ENCODE assay signal across 8 cellular contexts in genomic region chr21:29017639-29018237, GRCh38. TPM values are rescaled to one million over a fixed set of nuclear protein-coding genes. Genes with fewer than 3 reads are reported as not detected.
A peak's percentile ranks its signal among the peaks of the same experiment; 100 is the strongest.
DNase-seq lines count a peak whose midpoint lies in the region; TF ChIP-seq lines count a peak whose summit lies in the region.

No MANE protein-coding gene starts in this region.

- DNase-seq in GM10248 (ENCODE audit: extremely low spot score) (peak; percentile 22), MV-4-11 (lab: John Stamatoyannopoulos, UW) (peak; percentile 87), coronary artery (ENCODE audit: low spot score) (no peak), osteocyte (ENCODE audit: extremely low spot score, unreplicated experiment) (no peak), DMS53 treated with DMSO at 0.1 percent for 48 hours (lab: John Stamatoyannopoulos, UW; ENCODE audit: unreplicated experiment) (no peak), NCI-H146 treated with DMSO at 0.1 percent for 48 hours (lab: John Stamatoyannopoulos, UW; ENCODE audit: unreplicated experiment) (no peak), NCI-H1436 treated with DMSO at 0.1 percent for 48 hours (lab: John Stamatoyannopoulos, UW) (no peak), NCI-H1417 treated with DMSO at 0.1 percent for 48 hours (lab: John Stamatoyannopoulos, UW) (no peak)

- H3K4me3 ChIP-seq in coronary artery: peak overlapping the region; percentile 87

- no peaks in the 10 kb centered on the region for H3K36me3 Mint-ChIP-seq in osteocyte (ENCODE audit: unreplicated experiment)

- no peak overlapping the region for H3K27ac ChIP-seq in coronary artery

- H3K27ac Mint-ChIP-seq in osteocyte (ENCODE audit: unreplicated experiment): peak overlapping the region; percentile 6

- H3K4me3 Mint-ChIP-seq in osteocyte (ENCODE audit: unreplicated experiment): peak overlapping the region; percentile 79

- TF ChIP-seq CTCF in GM10248 (IDR thresholded peaks at IDR 0.05; ENCODE audit: control extremely low read depth, extremely low read depth, low read depth, missing control alignments): no peak
- TF ChIP-seq CTCF in coronary artery (IDR thresholded peaks at IDR 0.05): no peak
- TF ChIP-seq CTCF in osteocyte (IDR thresholded peaks at IDR 0.05): no peak

- H3K4me1 Mint-ChIP-seq in osteocyte (ENCODE audit: unreplicated experiment): peaks cover 11% of the 10 kb centered on the region

- no peaks in the 10 kb centered on the region for H3K9me3 Mint-ChIP-seq in osteocyte (ENCODE audit: unreplicated experiment)

- CTCF ChIA-PET in GM10248 (lab: Yijun Ruan, JAX): interaction anchor here (0.9 to 1.7 kb wide), 3 partner anchors 10 to 20 kb away, joined by 3 to 6 read pairs (median 4); no protein-coding TSS in a partner anchor

- POLR2A ChIA-PET in GM10248 (lab: Yijun Ruan, JAX): no interaction called here

- no peaks in the 10 kb centered on the region for H3K27me3 Mint-ChIP-seq in osteocyte (ENCODE audit: unreplicated experiment)

RNA-seq across cellular contexts. Expression of gene RWDD2B, which starts 1.4 kb away (rescaled TPM):
- total RNA-seq in osteocyte: 10.9 and 11.2 TPM in 2 replicates

RNA-seq across cellular contexts. Expression of gene USP16, which starts 6.7 kb away (rescaled TPM):
- 27.7 and 28.5 TPM in 2 replicates for total RNA-seq in osteocyte

RNA-seq across cellular contexts. Expression of gene LTN1, which starts 25.1 kb away (rescaled TPM):
- total RNA-seq in osteocyte: 25.6 and 26.2 TPM in 2 replicates

RNA-seq across cellular contexts. Expression of gene CCT8, which starts 55.7 kb away (rescaled TPM):
- 130 and 132 TPM in 2 replicates for total RNA-seq in osteocyte

Comparison
In these comparisons a context has a peak if more than half of its experiments do, and no peak if none do; other contexts are left out.
1. DNase-seq: peak in GM10248 (single experiment) and MV-4-11 (single experiment); none in coronary artery (single experiment), osteocyte (single experiment), DMS53 treated with DMSO at 0.1 percent for 48 hours (single experiment), NCI-H146 treated with DMSO at 0.1 percent for 48 hours (single experiment), NCI-H1436 treated with DMSO at 0.1 percent for 48 hours (single experiment) and NCI-H1417 treated with DMSO at 0.1 percent for 48 hours (single experiment).